15 cellular contexts compared by ENCODE assay signal in genomic region chr6:89681983-89682564, GRCh38. TPM values are rescaled to one million over a fixed set of nuclear protein-coding genes. Genes with fewer than 3 reads are reported as not detected.
A peak's percentile ranks its signal among the peaks of the same experiment; 100 is the strongest.
DNase-seq lines count a peak whose midpoint lies in the region; ATAC-seq and TF ChIP-seq lines count a peak whose summit lies in the region.
"Had no signal": no experiment of that assay in that cellular context is flagged by ENCODE, and none has a peak within 500 bp of the region (broad histone marks: within the 10 kb centered on the region; RNA-seq: fewer than 3 reads in every experiment).

No MANE protein-coding gene starts in this region.

- H3K56ac ChIP-seq in H9 (ENCODE audit: insufficient read length, low read depth, low read length) = no peak overlapping the region

- H3K14ac ChIP-seq in H9 (ENCODE audit: insufficient read depth, low read length) = no peak overlapping the region

- H2AFZ ChIP-seq in H9 (ENCODE audit: low read length) = no peak overlapping the region

- H3K4me3 Mint-ChIP-seq in H9 (no peak overlapping the region), WTC11 (no peak overlapping the region), endothelial cell (ENCODE audit: unreplicated experiment) (peak overlapping the region; percentile 71)
- H3K4me3 Mint-ChIP-seq: CD4-positive, alpha-beta memory T cell had no signal

- WGBS in H9 (ENCODE audit: extremely low coverage, insufficient read length, low lambda C conversion rate) = no CpG with 5 or more reads among the region's 10 CpGs
- WGBS in heart left ventricle, 4 donors = 86 to 99% (median 96%) methylated on average over 10 of the region's 10 CpGs

- no peaks in the 10 kb centered on the region for H3K79me2 ChIP-seq in H9 (ENCODE audit: insufficient read depth, low read length)

- H2AK5ac ChIP-seq in H9 (ENCODE audit: insufficient read length, low read length) = no peak overlapping the region

- no peak for ATAC-seq in WTC11
- no peak for ATAC-seq in heart left ventricle

- no peak overlapping the region for H4K8ac ChIP-seq in H9 (replicated peaks; ENCODE audit: insufficient read length, low read depth, low read length)

- no peaks in the 10 kb centered on the region for H4K20me1 ChIP-seq in H9 (ENCODE audit: control insufficient read depth, insufficient read depth, insufficient read length)

- H3K27ac Mint-ChIP-seq in H9 = peak overlapping the region in 2 of 3 experiments; percentile 81 to 84; a peak in 4 of 7 replicates
- H3K27ac Mint-ChIP-seq in WTC11 = peak overlapping the region; percentile 60
- H3K27ac Mint-ChIP-seq in endothelial cell (ENCODE audit: unreplicated experiment) = no peak overlapping the region

- H2BK5ac ChIP-seq in H9 (ENCODE audit: insufficient read length, low read length) = no peak overlapping the region

- H3K4me1 Mint-ChIP-seq in H9 = peaks cover 33 to 34% of the 10 kb centered on the region in 2 experiments
- H3K4me1 Mint-ChIP-seq in WTC11 = peaks cover 35% of the 10 kb centered on the region
- H3K4me1 Mint-ChIP-seq in endothelial cell (ENCODE audit: unreplicated experiment) = peaks cover 1% of the 10 kb centered on the region
- H3K4me1 Mint-ChIP-seq: CD4-positive, alpha-beta memory T cell had no signal

- H3T11ph ChIP-seq in H9 (ENCODE audit: low read length) = no peak overlapping the region

- intact Hi-C loops in heart left ventricle (cut with DNase I) = loop anchor here in 1 of 10 donors (10.0 kb wide), 1 partner anchor 247 kb away; the partner anchor contains the start of gene ANKRD6

- H3K27ac ChIP-seq in H9 (ENCODE audit: insufficient read length, low read depth, low read length) (no peak overlapping the region), heart left ventricle (no peak overlapping the region)
- H3K27ac ChIP-seq: C4-2B had no signal

- no peak overlapping the region for H3K4me3 ChIP-seq in heart left ventricle
- H3K4me3 ChIP-seq: HAP-1 had no signal

- no peak overlapping the region for H2BK20ac ChIP-seq in H9 (ENCODE audit: low read depth, low read length, poor library complexity, severe bottlenecking)

- CTCF ChIA-PET in WTC11 (lab: Charles Lee) = interaction anchor here (1.6 kb wide), 1 partner anchor 310 kb away, joined by 3 read pairs; no protein-coding TSS in a partner anchor

- H3K36me3 Mint-ChIP-seq in H9 (ENCODE audit: insufficient read depth in 1 of 3, low read depth in 3 of 3) (peaks cover 75 to 93% (median 79%) of the 10 kb centered on the region in 3 experiments), WTC11 (peaks cover 88% of the 10 kb centered on the region), endothelial cell (ENCODE audit: low read depth, unreplicated experiment) (peaks cover 51% of the 10 kb centered on the region)

- H3K23ac ChIP-seq in H9 (ENCODE audit: insufficient read length, low read depth, low read length) = no peak overlapping the region

- no peaks in the 10 kb centered on the region for H3K79me1 ChIP-seq in H9 (ENCODE audit: insufficient read depth, low read depth, low read length, poor library complexity, severe bottlenecking)

- no peak overlapping the region for H2BK120ac ChIP-seq in H9 (ENCODE audit: low read depth, low read length, poor library complexity, severe bottlenecking)

- no peak for TF ChIP-seq POLR2A in heart left ventricle (IDR thresholded peaks at IDR 0.05)

- no peak overlapping the region for H3K9ac ChIP-seq in H9 (ENCODE audit: extremely low read depth, insufficient read length, low read length)

- no peak overlapping the region for H3K18ac ChIP-seq in H9 (ENCODE audit: insufficient read length, low read depth, low read length)

- peaks cover 13% of the 10 kb centered on the region for H3K4me1 ChIP-seq in H9 (ENCODE audit: insufficient read depth, low read length)
- peaks cover 0 to 19% (median 3%) of the 10 kb centered on the region in 12 donors for H3K4me1 ChIP-seq in heart left ventricle
- H3K4me1 ChIP-seq: HAP-1 had no signal

- no peak overlapping the region for H2BK12ac ChIP-seq in H9 (ENCODE audit: insufficient read length, low read depth, low read length)

- no peaks in the 10 kb centered on the region for H3K9me3 ChIP-seq in H9 (ENCODE audit: control insufficient read depth, low read depth, low read length)
- no peaks in the 10 kb centered on the region for H3K9me3 ChIP-seq in heart left ventricle
- H3K9me3 ChIP-seq: HAP-1 had no signal

- no peak for DNase-seq in H9
- DNase-seq in WTC11 (ENCODE audit: low spot score) = no peak
- no peak for DNase-seq in endothelial cell (ENCODE audit: low spot score)
- no peak for DNase-seq in activated CD4-positive, alpha-beta T cell treated with anti-CD3 and anti-CD28 coated beads for 48 hours
- no peak for DNase-seq in heart left ventricle
- no peak for DNase-seq in NCI-H2081 (lab: John Stamatoyannopoulos, UW)
- DNase-seq: AML-193; CD4-positive, alpha-beta memory T cell; DMS153; DMS79; GDM1; GOT3; KG1 had no signal

- no peak overlapping the region for H2BK15ac ChIP-seq in H9 (ENCODE audit: low read depth, low read length)

- peaks cover 0 to 100% (median 89%) of the 10 kb centered on the region in 9 donors for H3K36me3 ChIP-seq in heart left ventricle

- H4K5ac ChIP-seq in H9 (ENCODE audit: insufficient read length, low read depth, low read length) = no peak overlapping the region

- no peaks in the 10 kb centered on the region for H3K27me3 ChIP-seq in H9 (ENCODE audit: insufficient read depth, low read length)
- no peaks in the 10 kb centered on the region for H3K27me3 ChIP-seq in heart left ventricle

- H3K23me2 ChIP-seq in H9 (ENCODE audit: insufficient read length, low read depth, low read length, poor library complexity, severe bottlenecking) = no peaks in the 10 kb centered on the region

- TF ChIP-seq CTCF in H9 (conservative IDR thresholded peaks at IDR 0.05) = no peak
- no peak for TF ChIP-seq CTCF in WTC11 (IDR thresholded peaks at IDR 0.05)
- TF ChIP-seq CTCF in endothelial cell (IDR thresholded peaks at IDR 0.05; ENCODE audit: unreplicated experiment) = no peak
- no peak for TF ChIP-seq CTCF in heart left ventricle (IDR thresholded peaks at IDR 0.05)

- no peak overlapping the region for H3K4me2 ChIP-seq in H9 (ENCODE audit: insufficient read depth, insufficient read length, low read length)

- POLR2A ChIA-PET in WTC11 (lab: Charles Lee) = no interaction called here

- H3K9me3 Mint-ChIP-seq in H9 (no peaks in the 10 kb centered on the region), WTC11 (no peaks in the 10 kb centered on the region), endothelial cell (ENCODE audit: unreplicated experiment) (no peaks in the 10 kb centered on the region)
- H3K9me3 Mint-ChIP-seq: CD4-positive, alpha-beta memory T cell had no signal

- H3K27me3 Mint-ChIP-seq in H9 (ENCODE audit: low read depth) (no peaks in the 10 kb centered on the region), WTC11 (ENCODE audit: low read depth) (no peaks in the 10 kb centered on the region), endothelial cell (ENCODE audit: unreplicated experiment) (peaks cover 3% of the 10 kb centered on the region)
- H3K27me3 Mint-ChIP-seq: CD4-positive, alpha-beta memory T cell had no signal

- H3K4ac ChIP-seq in H9 (ENCODE audit: low read depth, low read length) = no peak overlapping the region

- no peak overlapping the region for H4K91ac ChIP-seq in H9 (ENCODE audit: insufficient read length, low read depth, low read length)

TF ChIP-seq in WTC11, 78 proteins besides CTCF, POLR2A, EP300 and RAD21 (continues in another document):
- TF ChIP-seq ZNF532 (CRISPR knock-in tag; IDR thresholded peaks at IDR 0.05; ENCODE audit: borderline replicate concordance) = no peak
- no peak for TF ChIP-seq HMGXB4 (CRISPR knock-in tag; IDR thresholded peaks at IDR 0.05)
- no peak for TF ChIP-seq ETV6 (CRISPR knock-in tag; IDR thresholded peaks at IDR 0.05)

RNA-seq across cellular contexts. Expression of gene LYRM2, which starts 43.5 kb away (rescaled TPM):
- 29.3 and 29.8 TPM in 2 replicates for total RNA-seq in H9 (2021)
- 21.3 to 22.2 TPM (median 21.8 TPM) in 3 replicates for total RNA-seq in WTC11 (2021)
- total RNA-seq in endothelial cell (ENCODE audit: unreplicated experiment) = 16.0 TPM
- total RNA-seq in heart left ventricle = 10 to 100 TPM; 15.2 to 50.0 (median 44.3) TPM
- 10 to 100 TPM; 16.9 to 35.7 TPM for polyA plus RNA-seq in heart left ventricle
